Comparison of ENCODE assay signal across 1 cellular context in the genomic region with DNA sequence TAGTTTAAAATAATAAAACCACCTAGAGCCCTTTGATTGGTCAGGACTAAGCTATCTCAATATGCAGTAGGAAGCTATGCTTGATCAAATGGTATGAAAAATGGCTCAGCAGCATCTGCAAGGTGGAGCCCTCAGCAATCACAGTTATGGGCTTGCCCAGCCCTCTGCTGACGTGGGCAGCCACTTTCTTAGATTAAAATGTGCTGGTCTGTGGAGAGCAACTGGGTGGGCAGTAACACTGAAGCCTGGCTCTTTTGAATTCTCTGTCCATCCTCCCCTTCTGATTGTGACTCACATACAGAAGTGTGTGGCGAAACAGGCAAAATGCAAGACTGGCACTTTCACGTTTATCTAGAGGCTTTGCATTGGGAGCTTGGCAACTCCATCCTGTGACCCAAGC.
TF ChIP-seq lines count a peak whose summit lies in the region.

No MANE protein-coding gene starts in this region.

TF ChIP-seq in SK-N-SH treated with all-trans-retinoic acid at 6 μM for 48 hours, 23 proteins besides CTCF, POLR2A, EP300 and RAD21 (continued from another document):
- TF ChIP-seq ZNF565 (CRISPR knock-in tag; conservative IDR thresholded peaks at IDR 0.05; ENCODE audit: low read depth) (no peak), SNAI2 (CRISPR knock-in tag; IDR thresholded peaks at IDR 0.05) (no peak)
